In genomic region chr7:123624527-123625183, GRCh38 we compare ENCODE assay signal across 8 cellular contexts. TPM values are rescaled to one million over a fixed set of nuclear protein-coding genes. Genes with fewer than 3 reads are reported as not detected.
DNase-seq lines count a peak whose midpoint lies in the region; FAIRE-seq and TF ChIP-seq lines count a peak whose summit lies in the region.

No MANE protein-coding gene starts in this region.

- peak; percentile 7 for DNase-seq in GM12892 (ENCODE audit: insufficient read length)
- peak; percentile 55 for DNase-seq in HEK293T (ENCODE audit: extremely low spot score)
- peak; percentile 85 for DNase-seq in NAMALWA (ENCODE audit: low spot score)
- peak; percentile 13 for DNase-seq in activated CD8-positive, alpha-beta memory T cell treated with anti-CD3 and anti-CD28 coated beads, Interleukin-2, amount 50 U/mL, for 24 hours (ENCODE audit: extremely low read depth)
- peak; percentile 9 for DNase-seq in foreskin melanocyte
- peak; percentile 35 to 49 (median 38) for DNase-seq in stimulated activated CD4-positive, alpha-beta T cell treated with anti-CD3 and anti-CD28 coated beads, Interleukin-1b, Interleukin-23, amount 100 ng/mL, for 24 hours (ENCODE audit: low read depth in 4 of 4, low spot score in 1 of 4)
- no peak for DNase-seq in DMS153 treated with DMSO at 0.1 percent for 48 hours (lab: John Stamatoyannopoulos, UW; ENCODE audit: unreplicated experiment)
- no peak for DNase-seq in NCI-H128 (lab: John Stamatoyannopoulos, UW; ENCODE audit: unreplicated experiment)

- POLR2A ChIA-PET in HEK293T (lab: Yijun Ruan, JAX), result no interaction called here

- CTCF ChIA-PET in HEK293T (lab: Yijun Ruan, JAX), result interaction anchor here (0.6 to 0.9 kb wide), 5 partner anchors 9 to 131 kb away, joined by 3 to 5 read pairs (median 4); no protein-coding TSS in a partner anchor

- TF ChIP-seq POLR2A in GM12892 (IDR thresholded peaks at IDR 0.05; ENCODE audit: low read depth, low read length), result no peak

- peak; percentile 67 for FAIRE-seq in GM12892 (lab: Jason Lieb, UNC)

TF ChIP-seq in HEK293T, 16 proteins besides CTCF, POLR2A, EP300 and RAD21:
- no peak for TF ChIP-seq LEF1 (IDR thresholded peaks at IDR 0.05; ENCODE audit: borderline replicate concordance)
- no peak for TF ChIP-seq BHLHE40 (IDR thresholded peaks at IDR 0.05; ENCODE audit: borderline replicate concordance)
- TF ChIP-seq HDGF (IDR thresholded peaks at IDR 0.05; ENCODE audit: borderline replicate concordance), result no peak
- no peak for TF ChIP-seq TARDBP (IDR thresholded peaks at IDR 0.05)
- no peak for TF ChIP-seq SP1 (IDR thresholded peaks at IDR 0.05)
- no peak for TF ChIP-seq SUZ12 (IDR thresholded peaks at IDR 0.05)
- no peak for TF ChIP-seq FOXK2 (IDR thresholded peaks at IDR 0.05)
- TF ChIP-seq PKNOX1 (IDR thresholded peaks at IDR 0.05), result no peak
- TF ChIP-seq ARNT (IDR thresholded peaks at IDR 0.05), result no peak
- TF ChIP-seq L3MBTL2 (conservative IDR thresholded peaks at IDR 0.05), result no peak
- no peak for TF ChIP-seq FOXM1 (IDR thresholded peaks at IDR 0.05; ENCODE audit: borderline replicate concordance)
- TF ChIP-seq CTBP1 (IDR thresholded peaks at IDR 0.05; ENCODE audit: borderline replicate concordance), result no peak

RNA-seq across cellular contexts. Expression of gene ASB15, which starts 23.0 kb away (rescaled TPM):
- polyA plus RNA-seq in GM12892 (2012; ENCODE audit: missing spikeins), result not detected

RNA-seq across cellular contexts. Expression of gene LMOD2, which starts 31.0 kb away (rescaled TPM):
- not detected for polyA plus RNA-seq in GM12892 (2012; ENCODE audit: missing spikeins)

Comparison
In these comparisons a context has a peak if more than half of its experiments do, and no peak if none do; other contexts are left out.
1. DNase-seq: peak in GM12892 (single experiment), HEK293T (single experiment), NAMALWA (single experiment), activated CD8-positive, alpha-beta memory T cell treated with anti-CD3 and anti-CD28 coated beads, Interleukin-2, amount 50 U/mL, for 24 hours (single experiment), foreskin melanocyte (single experiment) and stimulated activated CD4-positive, alpha-beta T cell treated with anti-CD3 and anti-CD28 coated beads, Interleukin-1b, Interleukin-23, amount 100 ng/mL, for 24 hours (4 of 4); none in DMS153 treated with DMSO at 0.1 percent for 48 hours (single experiment) and NCI-H128 (single experiment).